ENCODE assay signal across 13 cellular contexts in the genomic region with DNA sequence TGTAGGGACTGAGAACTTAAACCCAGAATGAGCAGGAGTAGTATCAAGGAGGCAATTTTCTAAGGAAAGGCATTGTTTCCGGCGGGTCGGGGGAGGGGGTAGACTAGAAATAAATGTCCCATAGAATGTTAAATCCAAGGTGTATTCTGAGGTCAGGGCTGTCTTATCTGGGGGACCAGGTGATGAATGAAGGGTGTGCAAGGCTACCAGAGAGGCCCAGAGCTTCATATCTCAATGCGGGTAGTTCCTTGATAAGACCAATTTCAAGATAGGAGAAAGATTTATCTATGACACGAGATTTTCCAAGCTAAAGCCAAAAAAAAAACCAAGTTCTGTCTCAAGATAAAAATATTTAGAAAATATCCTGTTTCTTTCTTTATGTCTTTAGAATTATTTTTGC.
"Had no signal": no experiment of that assay in that cellular context is flagged by ENCODE, and none has a peak within 500 bp of the region (broad histone marks: within the 10 kb centered on the region; RNA-seq: fewer than 3 reads in every experiment).

No MANE protein-coding gene starts in this region.

- H3K36me3 ChIP-seq: breast epithelium, right lobe of liver had no signal

- DNase-seq: aorta, left lung, psoas muscle had no signal

- H3K27ac ChIP-seq: breast epithelium, foreskin keratinocyte, left lung, neutrophil, psoas muscle, right lobe of liver, testis had no signal

- H3K4me3 ChIP-seq: breast epithelium, left lung, psoas muscle, right lobe of liver, testis had no signal

- H3K4me3 Mint-ChIP-seq: activated CD4-positive, alpha-beta T cell treated with anti-CD3 and anti-CD28 coated beads, Interleukin-2, amount 10 ng/mL, durations not matched to agents 24 days and 14 days; WTC11 had no signal

- H3K9me3 Mint-ChIP-seq: activated CD4-positive, alpha-beta T cell treated with anti-CD3 and anti-CD28 coated beads, Interleukin-2, amount 10 ng/mL, durations not matched to agents 24 days and 14 days; activated naive CD4-positive, alpha-beta T cell treated with anti-CD3 and anti-CD28 coated beads, Interleukin-2, amount 50 U/mL, for 72 hours; activated T-helper 2 cell treated with anti-CD3 and anti-CD28 coated beads, Interferon-gamma antibody, Interleukin-2, Interleukin-4, amounts not matched to agents 10 μg/mL and 5 μg/mL and 100 μg/mL, durations not matched to agents 14 hours and 24 hours and 36 hours; WTC11 had no signal

- H3K9me3 ChIP-seq: breast epithelium, left lung, neutrophil, psoas muscle, right lobe of liver, SK-N-SH, testis had no signal

- H3K27me3 ChIP-seq: breast epithelium, foreskin keratinocyte, left lung, neutrophil, right lobe of liver, testis had no signal

- H3K4me1 ChIP-seq: breast epithelium, foreskin keratinocyte, psoas muscle, right lobe of liver had no signal

- H3K27me3 Mint-ChIP-seq: activated CD4-positive, alpha-beta T cell treated with anti-CD3 and anti-CD28 coated beads, Interleukin-2, amount 10 ng/mL, durations not matched to agents 24 days and 14 days had no signal

- H3K36me3 Mint-ChIP-seq: activated naive CD4-positive, alpha-beta T cell treated with anti-CD3 and anti-CD28 coated beads, Interleukin-2, amount 50 U/mL, for 72 hours had no signal

- H3K27ac Mint-ChIP-seq: activated CD4-positive, alpha-beta T cell treated with anti-CD3 and anti-CD28 coated beads, Interleukin-2, amount 10 ng/mL, durations not matched to agents 24 days and 14 days; activated naive CD4-positive, alpha-beta T cell treated with anti-CD3 and anti-CD28 coated beads, Interleukin-2, amount 50 U/mL, for 72 hours; activated T-helper 2 cell treated with anti-CD3 and anti-CD28 coated beads, Interferon-gamma antibody, Interleukin-2, Interleukin-4, amounts not matched to agents 10 μg/mL and 5 μg/mL and 100 μg/mL, durations not matched to agents 14 hours and 24 hours and 36 hours had no signal
